In genomic region chr6:14053776-14054175, GRCh38 we compare ENCODE assay signal across 18 cellular contexts.
DNase-seq lines count a peak whose midpoint lies in the region; ATAC-seq, FAIRE-seq and TF ChIP-seq lines count a peak whose summit lies in the region.
"Had no signal": no experiment of that assay in that cellular context is flagged by ENCODE, and none has a peak within 500 bp of the region (broad histone marks: within the 10 kb centered on the region; RNA-seq: fewer than 3 reads in every experiment).

No MANE protein-coding gene starts in this region.

- H3K4me3 ChIP-seq in bronchial epithelial cell (ENCODE audit: low read depth, low read length), result no peak overlapping the region
- H3K4me3 ChIP-seq: SK-N-MC had no signal

- H3K4me3 Mint-ChIP-seq in activated T-helper 2 cell treated with anti-CD3 and anti-CD28 coated beads, Interferon-gamma antibody, Interleukin-2, Interleukin-4, amounts not matched to agents 10 μg/mL and 5 μg/mL and 100 μg/mL, durations not matched to agents 14 hours and 24 hours and 36 hours (ENCODE audit: low read depth), result no peak overlapping the region
- H3K4me3 Mint-ChIP-seq: CD8-positive, alpha-beta T cell had no signal

- no peaks in the 10 kb centered on the region for H3K36me3 ChIP-seq in bronchial epithelial cell (ENCODE audit: control insufficient read depth, insufficient read depth, low read length)

- peaks cover 37% of the 10 kb centered on the region for H3K27me3 Mint-ChIP-seq in activated T-helper 2 cell treated with anti-CD3 and anti-CD28 coated beads, Interferon-gamma antibody, Interleukin-2, Interleukin-4, amounts not matched to agents 10 μg/mL and 5 μg/mL and 100 μg/mL, durations not matched to agents 14 hours and 24 hours and 36 hours (ENCODE audit: low read depth)

- intact Hi-C loops in activated T-helper 2 cell treated with anti-CD3 and anti-CD28 coated beads, Interferon-gamma antibody, Interleukin-2, Interleukin-4, amounts not matched to agents 10 μg/mL and 5 μg/mL and 100 μg/mL, durations not matched to agents 14 hours and 24 hours and 36 hours (cut with micrococcal nuclease), result no loop called here

- H3K27ac Mint-ChIP-seq in activated T-helper 2 cell treated with anti-CD3 and anti-CD28 coated beads, Interferon-gamma antibody, Interleukin-2, Interleukin-4, amounts not matched to agents 10 μg/mL and 5 μg/mL and 100 μg/mL, durations not matched to agents 14 hours and 24 hours and 36 hours, result no peak overlapping the region
- H3K27ac Mint-ChIP-seq: CD8-positive, alpha-beta T cell had no signal

- no peaks in the 10 kb centered on the region for H3K27me3 ChIP-seq in bronchial epithelial cell (ENCODE audit: control insufficient read depth, insufficient read depth, low read length)

- ATAC-seq in GM19463 (IDR thresholded peaks at IDR 0.05; ENCODE audit: unreplicated experiment), result no peak
- ATAC-seq: CD8-positive, alpha-beta T cell had no signal

- FAIRE-seq in bronchial epithelial cell (lab: Jason Lieb, UNC), result no peak
- FAIRE-seq: D721Med had no signal

- H3K4me1 Mint-ChIP-seq in activated T-helper 2 cell treated with anti-CD3 and anti-CD28 coated beads, Interferon-gamma antibody, Interleukin-2, Interleukin-4, amounts not matched to agents 10 μg/mL and 5 μg/mL and 100 μg/mL, durations not matched to agents 14 hours and 24 hours and 36 hours (ENCODE audit: low read depth), result no peaks in the 10 kb centered on the region

- H3K36me3 Mint-ChIP-seq in activated T-helper 2 cell treated with anti-CD3 and anti-CD28 coated beads, Interferon-gamma antibody, Interleukin-2, Interleukin-4, amounts not matched to agents 10 μg/mL and 5 μg/mL and 100 μg/mL, durations not matched to agents 14 hours and 24 hours and 36 hours (ENCODE audit: low read depth), result no peaks in the 10 kb centered on the region
- H3K36me3 Mint-ChIP-seq: CD8-positive, alpha-beta T cell had no signal

- no peaks in the 10 kb centered on the region for H3K9me3 Mint-ChIP-seq in activated T-helper 2 cell treated with anti-CD3 and anti-CD28 coated beads, Interferon-gamma antibody, Interleukin-2, Interleukin-4, amounts not matched to agents 10 μg/mL and 5 μg/mL and 100 μg/mL, durations not matched to agents 14 hours and 24 hours and 36 hours
- H3K9me3 Mint-ChIP-seq: CD8-positive, alpha-beta T cell had no signal

- DNase-seq in ELR (ENCODE audit: low read depth) (peak; percentile 85), M059J (ENCODE audit: low read depth) (peak; percentile 60), bronchial epithelial cell (ENCODE audit: low read depth) (peak; percentile 93), iris pigment epithelial cell (ENCODE audit: low read depth) (peak; percentile 27), mesenteric fat pad (ENCODE audit: low spot score) (no peak)
- DNase-seq in activated T-helper 2 cell treated with anti-CD3 and anti-CD28 coated beads, Interferon-gamma antibody, Interleukin-2, Interleukin-4, amounts not matched to agents 10 μg/mL and 5 μg/mL and 100 μg/mL, durations not matched to agents 14 hours and 24 hours and 36 hours (ENCODE audit: low spot score), result no peak
- no peak for DNase-seq in activated T-cell treated with anti-CD3 and anti-CD28 coated beads, Interleukin-2, amount 50 U/mL, for 1 hour
- DNase-seq: CD8-positive, alpha-beta T cell; DMS79 treated with DMSO at 0.1 percent for 48 hours; NCI-H1436; NCI-H2029 treated with DMSO at 0.1 percent for 48 hours; NCI-H2171 treated with DMSO at 0.1 percent for 48 hours; NCI-H446 treated with DMSO at 0.1 percent for 48 hours; NCI-H774; Right ventricle myocardium superior had no signal

- TF ChIP-seq CTCF in bronchial epithelial cell (IDR thresholded peaks at IDR 0.05; ENCODE audit: insufficient read depth, low read length, severe bottlenecking), result no peak

Comparison
In these comparisons a context has a peak if more than half of its experiments do, and no peak if none do; other contexts are left out.
1. DNase-seq: peak in ELR (single experiment), M059J (single experiment), bronchial epithelial cell (single experiment) and iris pigment epithelial cell (single experiment); none in mesenteric fat pad (single experiment), activated T-helper 2 cell treated with anti-CD3 and anti-CD28 coated beads, Interferon-gamma antibody, Interleukin-2, Interleukin-4, amounts not matched to agents 10 μg/mL and 5 μg/mL and 100 μg/mL, durations not matched to agents 14 hours and 24 hours and 36 hours (single experiment) and activated T-cell treated with anti-CD3 and anti-CD28 coated beads, Interleukin-2, amount 50 U/mL, for 1 hour (single experiment).